ENCODE assay signal across 8 cellular contexts in genomic region chr2:200585730-200586643, GRCh38. TPM values are rescaled to one million over a fixed set of nuclear protein-coding genes. Genes with fewer than 3 reads are reported as not detected.
DNase-seq lines count a peak whose midpoint lies in the region; ATAC-seq and TF ChIP-seq lines count a peak whose summit lies in the region.

Gene AOX1 (plus strand): TSS chr2:200586014. CDS start chr2:200586109, 95 bp downstream.

- TF ChIP-seq CTCF in coronary artery (IDR thresholded peaks at IDR 0.05), result no peak

- DNase-seq in activated gamma-delta T cell treated with Interleukin-2 at 50 U/mL for 16 hours, result peak; percentile 13
- no peak for DNase-seq in activated gamma-delta T cell (lab: John Stamatoyannopoulos, UW)
- peak; percentile 82 for DNase-seq in coronary artery (ENCODE audit: low spot score)
- DNase-seq in left kidney (ENCODE audit: low read depth, low spot score), result peak; percentile 86
- peak; percentile 12 for DNase-seq in stimulated activated CD4-positive, alpha-beta T cell treated with anti-CD3 and anti-CD28 coated beads, Interleukin-4, amount 100 ng/mL, for 24 hours
- DNase-seq in dedifferentiated amniotic fluid mesenchymal stem cell (ENCODE audit: extremely low spot score), result no peak
- no peak for DNase-seq in SK-N-DZ (ENCODE audit: low spot score)

- peak; percentile 56 for ATAC-seq in SK-N-SH treated with all-trans-retinoic acid at 6 μM for 48 hours

- peak within 1 kb of the TSS; percentile 68 to 81 for H3K27ac ChIP-seq in coronary artery

- peak within 1 kb of the TSS; percentile 81 for H3K4me3 ChIP-seq in coronary artery

TF ChIP-seq in SK-N-SH treated with all-trans-retinoic acid at 6 μM for 48 hours, 23 proteins besides CTCF, POLR2A, EP300 and RAD21:
- TF ChIP-seq ISL1 (CRISPR knock-in tag; IDR thresholded peaks at IDR 0.05) (no peak), PPARA (CRISPR knock-in tag; IDR thresholded peaks at IDR 0.05; ENCODE audit: borderline replicate concordance) (no peak), ZFP30 (CRISPR knock-in tag; IDR thresholded peaks at IDR 0.05) (no peak), BACH2 (CRISPR knock-in tag; IDR thresholded peaks at IDR 0.05; ENCODE audit: borderline replicate concordance) (no peak), CSDC2 (CRISPR knock-in tag; IDR thresholded peaks at IDR 0.05) (no peak), RARB (CRISPR knock-in tag; IDR thresholded peaks at IDR 0.05) (no peak), ZFP3 (CRISPR knock-in tag; IDR thresholded peaks at IDR 0.05) (no peak), ZNF565 (CRISPR knock-in tag; conservative IDR thresholded peaks at IDR 0.05; ENCODE audit: low read depth) (no peak), PATZ1 (CRISPR knock-in tag; IDR thresholded peaks at IDR 0.05; ENCODE audit: borderline replicate concordance) (no peak), TCF4 (CRISPR knock-in tag; IDR thresholded peaks at IDR 0.05; ENCODE audit: borderline replicate concordance) (no peak), TSHZ2 (CRISPR knock-in tag; IDR thresholded peaks at IDR 0.05) (no peak), ZNF8 (CRISPR knock-in tag; IDR thresholded peaks at IDR 0.05) (no peak), GLIS3 (CRISPR knock-in tag; IDR thresholded peaks at IDR 0.05) (no peak), CREB5 (CRISPR knock-in tag; IDR thresholded peaks at IDR 0.05; ENCODE audit: low read depth) (no peak), OSR1 (CRISPR knock-in tag; IDR thresholded peaks at IDR 0.05) (no peak), SNAI2 (CRISPR knock-in tag; IDR thresholded peaks at IDR 0.05) (no peak), ARNTL (CRISPR knock-in tag; IDR thresholded peaks at IDR 0.05; ENCODE audit: borderline replicate concordance, low read depth) (no peak)

RNA-seq across cellular contexts. Expression of gene AOX1, which starts in this region (rescaled TPM):
- 0.39 TPM in 1 of 2 replicates, not detected in the other for polyA plus RNA-seq in SK-N-DZ (2014; cell fraction: cytosol; rRNA removed)
- 0.11 and 0.18 TPM in 2 replicates for polyA plus RNA-seq in SK-N-DZ (2014; cell fraction: nucleus; rRNA removed)

Comparison
In these comparisons a context has a peak if more than half of its experiments do, and no peak if none do; other contexts are left out.
1. DNase-seq: peak in activated gamma-delta T cell treated with Interleukin-2 at 50 U/mL for 16 hours (single experiment), coronary artery (single experiment), left kidney (single experiment) and stimulated activated CD4-positive, alpha-beta T cell treated with anti-CD3 and anti-CD28 coated beads, Interleukin-4, amount 100 ng/mL, for 24 hours (single experiment); none in activated gamma-delta T cell (single experiment), dedifferentiated amniotic fluid mesenchymal stem cell (single experiment) and SK-N-DZ (single experiment).